Comparison of ENCODE assay signal across 8 cellular contexts in the genomic region with DNA sequence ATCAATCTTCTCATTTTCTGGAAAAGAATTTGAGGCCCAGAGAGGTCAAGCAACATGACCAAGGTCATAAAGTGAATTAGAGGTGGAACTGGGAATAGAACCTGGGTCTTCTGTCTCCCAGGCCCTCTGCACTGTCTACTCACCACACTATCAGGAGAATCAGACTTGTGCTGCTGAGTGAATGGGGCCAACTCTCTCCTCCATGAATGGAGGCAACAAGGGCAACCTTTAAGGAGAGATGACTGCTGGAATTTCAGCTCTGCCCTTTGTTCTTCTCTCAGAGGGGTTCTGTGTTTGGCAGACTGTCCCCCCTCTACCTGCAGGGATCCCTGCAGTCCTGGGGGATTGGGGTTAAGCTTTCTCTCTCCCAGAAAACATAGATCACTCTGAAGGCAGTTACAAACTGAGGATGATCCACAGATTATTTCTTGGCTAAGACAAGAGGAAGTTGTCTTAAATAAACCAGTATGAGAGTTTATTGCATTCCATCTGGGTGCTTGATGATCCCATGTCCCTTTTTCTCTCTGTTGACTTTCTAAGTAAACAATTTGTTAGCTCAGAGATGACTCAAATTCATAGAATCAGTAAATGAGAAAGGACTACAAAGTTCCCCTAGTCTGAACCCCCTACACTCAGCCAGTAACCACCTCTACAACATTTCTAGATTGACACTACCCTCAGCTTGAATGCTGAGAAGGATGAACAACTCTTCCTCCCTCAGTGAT.
DNase-seq lines count a peak whose midpoint lies in the region; ATAC-seq, FAIRE-seq and TF ChIP-seq lines count a peak whose summit lies in the region.

No MANE protein-coding gene starts in this region.

- peaks cover 11 to 14% (median 12%) of the 10 kb centered on the region in 3 donors for H3K4me1 Mint-ChIP-seq in naive B cell

- no peaks in the 10 kb centered on the region for H3K27me3 ChIP-seq in colonic mucosa

- H3K9me3 Mint-ChIP-seq in naive B cell: peaks cover 0 to 18% (median 2%) of the 10 kb centered on the region in 7 donors

- ATAC-seq in naive B cell (ENCODE audit: low read depth in 2 of 2) (no peak), GM21786 (IDR thresholded peaks at IDR 0.05; ENCODE audit: unreplicated experiment) (no peak)

- peak overlapping the region; percentile 91 for H3K27ac ChIP-seq in colonic mucosa

- H3K9me3 ChIP-seq in colonic mucosa: no peaks in the 10 kb centered on the region

- intact Hi-C loops in colonic mucosa (cut with DNase I): no loop called here

- TF ChIP-seq CTCF in colonic mucosa (IDR thresholded peaks at IDR 0.05): no peak

- peak overlapping the region in 4 of 6 donors; percentile 12 to 79 (median 50) for H3K27ac Mint-ChIP-seq in naive B cell

- H3K27me3 Mint-ChIP-seq in naive B cell: peaks cover 6 to 10% (median 9%) of the 10 kb centered on the region in 3 donors

- peak; percentile 71 for DNase-seq in GM04503 (ENCODE audit: low read depth)
- peak; percentile 13 for DNase-seq in NCI-H2196 (lab: John Stamatoyannopoulos, UW; ENCODE audit: unreplicated experiment)
- DNase-seq in colonic mucosa: no peak
- DNase-seq in naive B cell: no peak
- no peak for DNase-seq in D341Med (ENCODE audit: low spot score)
- no peak for DNase-seq in NCI-H2107 (lab: John Stamatoyannopoulos, UW)
- no peak for DNase-seq in frontal cortex (ENCODE audit: low spot score in 2 of 2)

- FAIRE-seq in frontal cortex (lab: Jason Lieb, UNC): no peak

- H3K4me3 ChIP-seq in colonic mucosa: no peak overlapping the region

- H3K9ac ChIP-seq in colonic mucosa (ENCODE audit: low read depth in 2 of 2, low read length in 2 of 2): peak overlapping the region in 1 of 2 donors; percentile 48

- H3K36me3 ChIP-seq in colonic mucosa: no peaks in the 10 kb centered on the region

- H3K36me3 Mint-ChIP-seq in naive B cell: peaks cover 0 to 7% of the 10 kb centered on the region in 2 donors

- H3K4me3 Mint-ChIP-seq in naive B cell: no peak overlapping the region

- H3K4me1 ChIP-seq in colonic mucosa: peaks cover 19% of the 10 kb centered on the region

Comparison
In these comparisons a context has a peak if more than half of its experiments do, and no peak if none do; other contexts are left out.
1. DNase-seq: peak in GM04503 (single experiment) and NCI-H2196 (single experiment); none in colonic mucosa (single experiment), naive B cell (single experiment), D341Med (single experiment), NCI-H2107 (single experiment) and frontal cortex (0 of 2).